11 cellular contexts compared by ENCODE assay signal in the genomic region with DNA sequence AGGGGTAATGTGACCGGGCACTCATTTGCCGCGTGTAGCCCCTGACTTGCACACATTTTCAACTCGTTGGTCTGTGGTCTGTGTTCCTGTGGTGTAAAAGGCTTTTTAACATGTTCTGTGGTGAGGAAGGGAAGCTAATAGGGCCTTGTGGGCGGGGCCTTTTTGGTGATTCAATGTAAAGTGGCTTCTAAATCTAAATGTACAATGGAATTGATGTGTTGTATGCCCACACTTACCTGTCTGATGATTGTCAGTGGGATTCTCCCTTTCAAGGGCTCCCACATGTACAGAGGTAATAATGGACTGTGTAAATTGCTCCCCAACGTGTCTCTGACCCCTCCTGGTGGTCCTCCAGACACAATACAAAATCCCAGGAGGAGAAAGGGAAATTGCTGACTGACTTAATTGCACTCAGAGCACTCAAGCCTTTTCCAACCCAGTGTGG. TPM values are rescaled to one million over a fixed set of nuclear protein-coding genes. Genes with fewer than 3 reads are reported as not detected.
DNase-seq lines count a peak whose midpoint lies in the region; ATAC-seq and TF ChIP-seq lines count a peak whose summit lies in the region.
"Had no signal": no experiment of that assay in that cellular context is flagged by ENCODE, and none has a peak within 500 bp of the region (broad histone marks: within the 10 kb centered on the region; RNA-seq: fewer than 3 reads in every experiment).

No MANE protein-coding gene starts in this region.

- intact Hi-C loops in PC-3 (cut with micrococcal nuclease) = no loop called here

- H2AFZ ChIP-seq in OCI-LY1 (ENCODE audit: low read length) (no peak overlapping the region), PC-3 (ENCODE audit: low read length) (no peak overlapping the region)

- H3K4me2 ChIP-seq in OCI-LY1 (ENCODE audit: low read length) (no peak overlapping the region), PC-3 (ENCODE audit: low read length) (no peak overlapping the region)

- DNase-seq in NCI-H1417 (lab: John Stamatoyannopoulos, UW) (peak in 2 of 3 experiments; percentile 54 to 88), NCI-H1417 treated with DMSO at 0.1 percent for 48 hours (lab: John Stamatoyannopoulos, UW) (no peak), cardiac fibroblast (ENCODE audit: low read depth in 2 of 2) (peak; percentile 7 to 12), PC-3 (no peak), NCI-H774 (lab: John Stamatoyannopoulos, UW) (no peak)
- DNase-seq in stimulated activated CD8-positive, alpha-beta memory T cell treated with anti-CD3 and anti-CD28 coated beads, Interleukin-12 subunit alpha, Interleukin-12 subunit beta, amount 100 ng/mL, for 24 hours (ENCODE audit: extremely low read depth) = peak; percentile 5
- DNase-seq: caudate nucleus, posterior cingulate gyrus had no signal

- no peaks in the 10 kb centered on the region for H4K20me1 ChIP-seq in OCI-LY1 (ENCODE audit: insufficient read depth, low read length)
- no peaks in the 10 kb centered on the region for H4K20me1 ChIP-seq in PC-3 (ENCODE audit: low read length)

- no peaks in the 10 kb centered on the region for H3F3A ChIP-seq in OCI-LY1 (ENCODE audit: insufficient read depth, low read length)
- no peaks in the 10 kb centered on the region for H3F3A ChIP-seq in PC-3 (ENCODE audit: low read length, unreplicated experiment)

- H3K4me3 ChIP-seq in OCI-LY1 (ENCODE audit: low read depth, low read length, poor library complexity, severe bottlenecking) (no peak overlapping the region), cardiac fibroblast (replicated peaks in 1 of 2; ENCODE audit: low read depth in 2 of 2, low read length in 2 of 2) (no peak overlapping the region), PC-3 (ENCODE audit: low read length) (no peak overlapping the region)
- H3K4me3 ChIP-seq: thoracic aorta had no signal

- H3K27me3 ChIP-seq in OCI-LY1 (ENCODE audit: insufficient read depth, low read length) = no peaks in the 10 kb centered on the region
- H3K27me3 ChIP-seq in PC-3 (ENCODE audit: low read length) = no peaks in the 10 kb centered on the region

- H3K79me2 ChIP-seq in OCI-LY1 (ENCODE audit: insufficient read depth, low read length) (no peaks in the 10 kb centered on the region), PC-3 (ENCODE audit: low read length) (no peaks in the 10 kb centered on the region)

- H3K9me3 ChIP-seq in OCI-LY1 (ENCODE audit: low read length) (no peaks in the 10 kb centered on the region), PC-3 (ENCODE audit: low read length) (no peaks in the 10 kb centered on the region)
- H3K9me3 ChIP-seq: thoracic aorta had no signal

- BruUV-seq in PC-3 (replicated peaks; lab: Mats Ljungman, UMichigan) = no TSS peak

- H3K36me3 ChIP-seq in OCI-LY1 (ENCODE audit: insufficient read depth, low read length) (peaks cover 13% of the 10 kb centered on the region; the same call in 1 of the 2 replicates), PC-3 (ENCODE audit: low read depth, low read length) (peaks cover 7% of the 10 kb centered on the region; the same call in 1 of the 2 replicates)

- H3K27ac ChIP-seq in OCI-LY1 (ENCODE audit: low read depth, low read length, poor library complexity, severe bottlenecking) (no peak overlapping the region), PC-3 (ENCODE audit: low read length) (no peak overlapping the region)
- H3K27ac ChIP-seq: thoracic aorta had no signal

- ATAC-seq in PC-3 (no peak), HG02981 (IDR thresholded peaks at IDR 0.05; ENCODE audit: unreplicated experiment) (no peak)

- POLR2A ChIA-PET in PC-3 (lab: Charles Lee; ENCODE audit: unreplicated experiment) = no interaction called here

- CTCF ChIA-PET in PC-3 (lab: Charles Lee) = no interaction called here

- H3K9me2 ChIP-seq in OCI-LY1 (ENCODE audit: low read depth, low read length) = no peaks in the 10 kb centered on the region
- no peaks in the 10 kb centered on the region for H3K9me2 ChIP-seq in PC-3 (replicated peaks; ENCODE audit: low read length)

- peak; percentile 34; the same call in 1 of the 2 replicates for TF ChIP-seq CTCF in OCI-LY1 (IDR thresholded peaks at IDR 0.05; ENCODE audit: low read length)
- no peak for TF ChIP-seq CTCF in cardiac fibroblast (IDR thresholded peaks at IDR 0.05; ENCODE audit: low read depth, low read length)
- no peak for TF ChIP-seq CTCF in PC-3 (conservative IDR thresholded peaks at IDR 0.05; ENCODE audit: low read depth, low read length)

- H3K4me1 ChIP-seq in OCI-LY1 (ENCODE audit: insufficient read depth, low read length, severe bottlenecking) (no peaks in the 10 kb centered on the region), PC-3 (ENCODE audit: insufficient read depth, low read length) (no peaks in the 10 kb centered on the region)

- no peak overlapping the region for H3K9ac ChIP-seq in OCI-LY1 (ENCODE audit: low read length)
- H3K9ac ChIP-seq in PC-3 (ENCODE audit: low read length) = no peak overlapping the region

RNA-seq across cellular contexts. Expression of a gene that starts 43.1 kb away (rescaled TPM):
- 15.8 and 20.0 TPM in 2 replicates for total RNA-seq in PC-3 (2014; rRNA removed)

Comparison
In these comparisons a context has a peak if more than half of its experiments do, and no peak if none do; other contexts are left out.
1. DNase-seq: peak in NCI-H1417 (2 of 3), cardiac fibroblast (2 of 2) and stimulated activated CD8-positive, alpha-beta memory T cell treated with anti-CD3 and anti-CD28 coated beads, Interleukin-12 subunit alpha, Interleukin-12 subunit beta, amount 100 ng/mL, for 24 hours (single experiment); none in NCI-H1417 treated with DMSO at 0.1 percent for 48 hours (single experiment), PC-3 (single experiment) and NCI-H774 (single experiment).